1 cellular context compared by ENCODE assay signal in the genomic region with DNA sequence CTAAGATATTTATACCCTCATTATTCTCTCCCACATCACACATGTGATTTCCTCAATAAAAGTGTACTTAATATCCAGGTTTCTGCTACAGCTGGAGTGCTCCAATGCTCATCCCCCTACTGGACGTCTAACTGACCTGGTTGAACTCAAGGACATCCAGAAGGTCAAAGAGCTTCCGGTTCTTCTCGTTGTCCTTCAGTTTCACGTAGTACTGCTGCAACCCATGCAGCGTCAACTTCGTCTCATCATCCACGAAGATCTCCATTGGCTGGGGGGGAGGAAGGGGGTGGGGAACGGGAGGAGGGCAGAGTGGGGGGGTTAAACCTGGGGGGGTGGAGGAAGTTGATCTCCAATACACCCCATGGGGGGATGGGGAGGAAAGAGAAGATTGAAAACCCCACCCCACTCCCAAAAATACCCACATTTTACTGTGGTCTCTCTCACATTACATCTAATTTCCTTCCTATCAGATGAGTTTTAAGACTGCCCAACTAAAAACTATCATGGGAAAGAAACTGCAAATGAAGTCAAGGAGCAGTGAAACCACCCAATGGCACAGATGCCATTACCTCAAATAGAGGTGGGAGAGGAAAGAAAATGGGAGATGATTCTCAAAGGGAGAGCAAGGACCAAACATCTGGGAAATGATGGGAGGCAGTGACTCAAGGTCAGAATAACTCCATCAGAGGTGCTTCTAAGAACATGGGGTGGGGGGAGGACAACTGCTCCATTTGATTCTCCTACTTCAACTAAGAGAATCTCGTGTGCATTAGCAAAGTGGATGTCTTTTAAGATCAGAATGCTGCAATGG.
TF ChIP-seq lines count a peak whose summit lies in the region.

No MANE protein-coding gene starts in this region.

TF ChIP-seq in K562, 482 proteins besides CTCF, POLR2A, EP300 and RAD21 (continues in another document):
- TF ChIP-seq TCFL5 (CRISPR knock-in tag; conservative IDR thresholded peaks at IDR 0.05) (no peak), ZBED1 (IDR thresholded peaks at IDR 0.05) (no peak), ZNF212 (CRISPR knock-in tag; IDR thresholded peaks at IDR 0.05) (no peak), CBX1 (IDR thresholded peaks at IDR 0.05; ENCODE audit: low read depth) (no peak), RBM15 (IDR thresholded peaks at IDR 0.05; ENCODE audit: insufficient read depth, low read length) (no peak), CTCFL (IDR thresholded peaks at IDR 0.05; ENCODE audit: borderline replicate concordance, insufficient read depth, low read depth, low read length, poor library complexity, severe bottlenecking) (no peak), KDM4B (IDR thresholded peaks at IDR 0.05; ENCODE audit: borderline replicate concordance in 2 of 2, low read depth in 1 of 2) (no peak), ZBTB49 (CRISPR knock-in tag; IDR thresholded peaks at IDR 0.05; ENCODE audit: borderline replicate concordance) (no peak), TRIM25 (IDR thresholded peaks at IDR 0.05; ENCODE audit: borderline replicate concordance) (no peak), REST (CRISPR knock-in tag; IDR thresholded peaks at IDR 0.05; ENCODE audit: low read depth) (no peak), ZNF830 (CRISPR knock-in tag; IDR thresholded peaks at IDR 0.05) (no peak), EWSR1 (IDR thresholded peaks at IDR 0.05; ENCODE audit: borderline replicate concordance, low read depth, partially characterized antibody) (no peak), KHSRP (IDR thresholded peaks at IDR 0.05) (no peak), ZNF408 (CRISPR knock-in tag; IDR thresholded peaks at IDR 0.05; ENCODE audit: low read depth) (no peak), POLR2B (IDR thresholded peaks at IDR 0.05; ENCODE audit: low read depth, partially characterized antibody) (peak; percentile 28), JUN (IDR thresholded peaks at IDR 0.05; ENCODE audit: borderline replicate concordance, low read depth, low read length) (no peak), JUN (CRISPR knock-in tag; IDR thresholded peaks at IDR 0.05; ENCODE audit: borderline replicate concordance) (no peak), ELK1 (CRISPR knock-in tag; IDR thresholded peaks at IDR 0.05) (no peak), EZH2 (IDR thresholded peaks at IDR 0.05; ENCODE audit: borderline replicate concordance, low read depth, low read length) (no peak), ZSCAN32 (CRISPR knock-in tag; IDR thresholded peaks at IDR 0.05) (no peak), HCFC1 (IDR thresholded peaks at IDR 0.05; ENCODE audit: low read depth, low read length) (no peak), POLR2H (tag; IDR thresholded peaks at IDR 0.05; ENCODE audit: low read depth) (no peak), TSC22D4 (tag; IDR thresholded peaks at IDR 0.05) (no peak), ZNF511 (CRISPR knock-in tag; IDR thresholded peaks at IDR 0.05) (no peak), YBX1 (IDR thresholded peaks at IDR 0.05) (no peak)
- TF ChIP-seq, protein P1, sequence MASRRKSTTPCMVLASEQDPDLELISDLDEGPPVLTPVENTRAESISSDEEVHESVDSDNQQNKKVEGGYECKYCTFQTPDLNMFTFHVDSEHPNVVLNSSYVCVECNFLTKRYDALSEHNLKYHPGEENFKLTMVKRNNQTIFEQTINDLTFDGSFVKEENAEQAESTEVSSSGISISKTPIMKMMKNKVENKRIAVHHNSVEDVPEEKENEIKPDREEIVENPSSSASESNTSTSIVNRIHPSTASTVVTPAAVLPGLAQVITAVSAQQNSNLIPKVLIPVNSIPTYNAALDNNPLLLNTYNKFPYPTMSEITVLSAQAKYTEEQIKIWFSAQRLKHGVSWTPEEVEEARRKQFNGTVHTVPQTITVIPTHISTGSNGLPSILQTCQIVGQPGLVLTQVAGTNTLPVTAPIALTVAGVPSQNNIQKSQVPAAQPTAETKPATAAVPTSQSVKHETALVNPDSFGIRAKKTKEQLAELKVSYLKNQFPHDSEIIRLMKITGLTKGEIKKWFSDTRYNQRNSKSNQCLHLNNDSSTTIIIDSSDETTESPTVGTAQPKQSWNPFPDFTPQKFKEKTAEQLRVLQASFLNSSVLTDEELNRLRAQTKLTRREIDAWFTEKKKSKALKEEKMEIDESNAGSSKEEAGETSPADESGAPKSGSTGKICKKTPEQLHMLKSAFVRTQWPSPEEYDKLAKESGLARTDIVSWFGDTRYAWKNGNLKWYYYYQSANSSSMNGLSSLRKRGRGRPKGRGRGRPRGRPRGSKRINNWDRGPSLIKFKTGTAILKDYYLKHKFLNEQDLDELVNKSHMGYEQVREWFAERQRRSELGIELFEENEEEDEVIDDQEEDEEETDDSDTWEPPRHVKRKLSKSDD (conservative IDR thresholded peaks at IDR 0.05; ENCODE audit: low read length): no peak
- TF ChIP-seq, protein P2, sequence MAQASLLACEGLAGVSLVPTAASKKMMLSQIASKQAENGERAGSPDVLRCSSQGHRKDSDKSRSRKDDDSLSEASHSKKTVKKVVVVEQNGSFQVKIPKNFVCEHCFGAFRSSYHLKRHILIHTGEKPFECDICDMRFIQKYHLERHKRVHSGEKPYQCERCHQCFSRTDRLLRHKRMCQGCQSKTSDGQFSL (CRISPR knock-in tag; IDR thresholded peaks at IDR 0.05): no peak
- TF ChIP-seq, protein P2 (tag; IDR thresholded peaks at IDR 0.05): peak in 1 of 2 experiments; percentile 76; a peak in 2 of 4 replicates
- TF ChIP-seq, protein P3, sequence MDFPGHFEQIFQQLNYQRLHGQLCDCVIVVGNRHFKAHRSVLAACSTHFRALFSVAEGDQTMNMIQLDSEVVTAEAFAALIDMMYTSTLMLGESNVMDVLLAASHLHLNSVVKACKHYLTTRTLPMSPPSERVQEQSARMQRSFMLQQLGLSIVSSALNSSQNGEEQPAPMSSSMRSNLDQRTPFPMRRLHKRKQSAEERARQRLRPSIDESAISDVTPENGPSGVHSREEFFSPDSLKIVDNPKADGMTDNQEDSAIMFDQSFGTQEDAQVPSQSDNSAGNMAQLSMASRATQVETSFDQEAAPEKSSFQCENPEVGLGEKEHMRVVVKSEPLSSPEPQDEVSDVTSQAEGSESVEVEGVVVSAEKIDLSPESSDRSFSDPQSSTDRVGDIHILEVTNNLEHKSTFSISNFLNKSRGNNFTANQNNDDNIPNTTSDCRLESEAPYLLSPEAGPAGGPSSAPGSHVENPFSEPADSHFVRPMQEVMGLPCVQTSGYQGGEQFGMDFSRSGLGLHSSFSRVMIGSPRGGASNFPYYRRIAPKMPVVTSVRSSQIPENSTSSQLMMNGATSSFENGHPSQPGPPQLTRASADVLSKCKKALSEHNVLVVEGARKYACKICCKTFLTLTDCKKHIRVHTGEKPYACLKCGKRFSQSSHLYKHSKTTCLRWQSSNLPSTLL (IDR thresholded peaks at IDR 0.05): no peak
- TF ChIP-seq, protein P4, sequence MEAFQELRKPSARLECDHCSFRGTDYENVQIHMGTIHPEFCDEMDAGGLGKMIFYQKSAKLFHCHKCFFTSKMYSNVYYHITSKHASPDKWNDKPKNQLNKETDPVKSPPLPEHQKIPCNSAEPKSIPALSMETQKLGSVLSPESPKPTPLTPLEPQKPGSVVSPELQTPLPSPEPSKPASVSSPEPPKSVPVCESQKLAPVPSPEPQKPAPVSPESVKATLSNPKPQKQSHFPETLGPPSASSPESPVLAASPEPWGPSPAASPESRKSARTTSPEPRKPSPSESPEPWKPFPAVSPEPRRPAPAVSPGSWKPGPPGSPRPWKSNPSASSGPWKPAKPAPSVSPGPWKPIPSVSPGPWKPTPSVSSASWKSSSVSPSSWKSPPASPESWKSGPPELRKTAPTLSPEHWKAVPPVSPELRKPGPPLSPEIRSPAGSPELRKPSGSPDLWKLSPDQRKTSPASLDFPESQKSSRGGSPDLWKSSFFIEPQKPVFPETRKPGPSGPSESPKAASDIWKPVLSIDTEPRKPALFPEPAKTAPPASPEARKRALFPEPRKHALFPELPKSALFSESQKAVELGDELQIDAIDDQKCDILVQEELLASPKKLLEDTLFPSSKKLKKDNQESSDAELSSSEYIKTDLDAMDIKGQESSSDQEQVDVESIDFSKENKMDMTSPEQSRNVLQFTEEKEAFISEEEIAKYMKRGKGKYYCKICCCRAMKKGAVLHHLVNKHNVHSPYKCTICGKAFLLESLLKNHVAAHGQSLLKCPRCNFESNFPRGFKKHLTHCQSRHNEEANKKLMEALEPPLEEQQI (IDR thresholded peaks at IDR 0.05): no peak
